8 cellular contexts compared by ENCODE assay signal in the genomic region with DNA sequence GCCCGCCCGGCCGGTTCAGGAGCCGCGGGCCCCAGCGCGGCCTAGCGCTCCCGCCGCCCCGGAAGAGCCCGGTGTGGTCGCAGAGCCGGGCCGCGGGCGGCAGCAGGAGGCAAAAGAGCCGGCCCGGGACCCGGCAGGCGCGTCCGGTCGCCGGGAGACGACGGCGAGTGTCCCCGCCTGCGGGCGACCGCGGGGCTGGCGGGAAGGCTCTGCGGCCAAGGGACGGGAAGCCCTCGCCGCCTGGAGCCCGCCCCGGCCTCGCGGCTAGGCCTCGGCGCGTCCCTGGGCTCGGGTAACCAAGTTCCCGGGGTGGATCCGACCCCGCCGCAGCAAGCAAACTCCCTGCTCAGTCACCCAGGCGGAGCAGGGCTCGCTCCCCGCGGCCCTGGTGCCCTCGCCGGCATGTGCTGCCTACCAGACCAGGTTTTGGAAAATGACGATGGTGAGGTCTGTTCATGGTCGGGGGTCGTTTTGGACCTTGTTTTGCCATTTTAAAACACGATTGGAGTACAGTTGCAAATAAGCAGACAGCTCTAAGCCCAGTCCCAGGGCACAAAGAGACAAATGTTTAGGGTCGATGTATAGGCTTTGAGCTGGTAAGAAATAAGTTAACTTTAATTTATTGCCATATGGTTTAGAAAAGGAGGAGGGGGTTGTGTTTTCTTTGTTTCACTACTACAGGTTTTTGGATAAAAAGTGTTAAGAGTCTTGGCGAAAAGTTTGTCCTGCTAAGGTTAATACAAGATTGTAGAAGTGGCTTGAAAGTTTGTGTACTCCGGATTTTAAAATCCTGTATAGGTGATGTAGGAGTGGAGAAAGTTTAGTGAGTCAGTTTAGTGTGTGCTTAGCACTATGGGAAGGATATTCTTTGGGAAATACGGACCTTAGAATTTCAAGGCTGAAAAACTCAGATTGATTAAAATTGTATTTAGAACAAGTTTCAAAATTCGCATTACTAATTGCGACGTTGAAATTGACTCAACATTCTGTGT. TPM values are rescaled to one million over a fixed set of nuclear protein-coding genes. Genes with fewer than 3 reads are reported as not detected.
DNase-seq lines count a peak whose midpoint lies in the region; ATAC-seq and TF ChIP-seq lines count a peak whose summit lies in the region.

No MANE protein-coding gene starts in this region.

- no peaks in the 10 kb centered on the region for H3K9me3 Mint-ChIP-seq in Calu3 (ENCODE audit: low read depth, unreplicated experiment)
- no peaks in the 10 kb centered on the region for H3K9me3 Mint-ChIP-seq in WTC11

- dilution Hi-C loops in mammary epithelial cell (cut with HindIII; ENCODE audit: low sequenced_read_pairs) = no loop called here

- H3K4me1 ChIP-seq in mammary epithelial cell (ENCODE audit: insufficient read depth, low read length) = peaks cover 4% of the 10 kb centered on the region

- no peaks in the 10 kb centered on the region for H3K9me3 ChIP-seq in mammary epithelial cell (replicated peaks; ENCODE audit: insufficient read depth, low read length)

- H3K4me3 Mint-ChIP-seq in Calu3 (ENCODE audit: low read depth, unreplicated experiment) (peak overlapping the region; percentile 71), WTC11 (peak overlapping the region; percentile 85)

- H2AFZ ChIP-seq in mammary epithelial cell (ENCODE audit: low read depth, low read length) = peak overlapping the region; percentile 14

- H3K4me3 ChIP-seq in mammary epithelial cell (replicated peaks in 1 of 3; ENCODE audit: insufficient read depth in 1 of 3, low read depth in 2 of 3, low read length in 3 of 3) = peak overlapping the region; percentile 65 to 94 (median 81)

- POLR2A ChIA-PET in WTC11 (lab: Charles Lee) = interaction anchor here (1.2 to 6.7 kb wide), 3 partner anchors 13 to 82 kb away, joined by 3 to 90 read pairs (median 13); no protein-coding TSS in a partner anchor

- H3K4me2 ChIP-seq in mammary epithelial cell (ENCODE audit: insufficient read depth, low read depth, low read length) = peak overlapping the region; percentile 75

- CTCF ChIA-PET in Calu3 (lab: Charles Lee) = interaction anchor here (0.9 to 3.2 kb wide), 4 partner anchors 13 to 43 kb away, joined by 3 to 25 read pairs (median 5); no protein-coding TSS in a partner anchor
- CTCF ChIA-PET in WTC11 (lab: Charles Lee) = interaction anchor here (0.7 to 4.9 kb wide), 3 partner anchors 12 to 46 kb away, joined by 5 to 32 read pairs (median 7); no protein-coding TSS in a partner anchor
- CTCF ChIA-PET in mammary epithelial cell (lab: Charles Lee; ENCODE audit: low non-redundant PET) = interaction anchor here (0.7 kb wide), 1 partner anchor 41 kb away, joined by 7 read pairs; no protein-coding TSS in a partner anchor

- peak overlapping the region; percentile 96 for H3K9ac ChIP-seq in mammary epithelial cell (ENCODE audit: insufficient read depth, low read length)

- intact Hi-C loops in Calu3 (cut with micrococcal nuclease; ENCODE audit: unreplicated experiment) (loop anchor here (1.0 to 2.0 kb wide), 2 partner anchors 42 to 45 kb away; no protein-coding TSS in a partner anchor), mammary epithelial cell (cut with micrococcal nuclease) (no loop called here)

- ATAC-seq in GM21423 (IDR thresholded peaks at IDR 0.05; ENCODE audit: unreplicated experiment) (peak; percentile 21), WTC11 (no peak)

- peaks cover 6% of the 10 kb centered on the region for H4K20me1 ChIP-seq in mammary epithelial cell (ENCODE audit: insufficient read depth, low read length)

- in situ Hi-C loops in mammary epithelial cell (cut with MboI; ENCODE audit: low sequenced_read_pairs in 2 of 2) = no loop called here

- TF ChIP-seq CTCF in Calu3 (IDR thresholded peaks at IDR 0.05; ENCODE audit: unreplicated experiment) (no peak), WTC11 (IDR thresholded peaks at IDR 0.05) (no peak), mammary epithelial cell (conservative IDR thresholded peaks at IDR 0.05 in 1 of 2, IDR thresholded peaks at IDR 0.05 in 1 of 2; ENCODE audit: extremely low read depth in 1 of 2, insufficient read depth in 1 of 2, low read depth in 1 of 2, low read length in 2 of 2) (no peak)

- BruUV-seq in Calu3 (replicated peaks; lab: Mats Ljungman, UMichigan) (no TSS peak), mammary epithelial cell (replicated peaks; lab: Mats Ljungman, UMichigan) (no TSS peak)

- H3K27me3 ChIP-seq in mammary epithelial cell (ENCODE audit: insufficient read depth, low read length) = no peaks in the 10 kb centered on the region

- peaks cover 91% of the 10 kb centered on the region for H3K79me2 ChIP-seq in mammary epithelial cell (ENCODE audit: insufficient read depth, low read length)

- DNase-seq in Calu3 = peak; percentile 36
- DNase-seq in HuH-7.5 (ENCODE audit: low spot score) = peak; percentile 65
- DNase-seq in WTC11 (ENCODE audit: low spot score) = peak; percentile 45
- no peak for DNase-seq in mammary epithelial cell
- DNase-seq in kidney tubule cell (ENCODE audit: low spot score) = peak; percentile 42
- DNase-seq in stimulated activated CD4-positive, alpha-beta T cell treated with anti-CD3 and anti-CD28 coated beads, Interleukin-1b, Interleukin-23, amount 100 ng/mL, for 48 hours = peak; percentile 62
- no peak for DNase-seq in OCI-M2 (lab: John Stamatoyannopoulos, UW; ENCODE audit: unreplicated experiment)

- H3K4me1 Mint-ChIP-seq in Calu3 (ENCODE audit: low read depth, unreplicated experiment) (peaks cover 17% of the 10 kb centered on the region), WTC11 (peaks cover 58% of the 10 kb centered on the region)

- H3K36me3 Mint-ChIP-seq in Calu3 (ENCODE audit: insufficient read depth, unreplicated experiment) = peaks cover 58% of the 10 kb centered on the region
- H3K36me3 Mint-ChIP-seq in WTC11 = peaks cover 16% of the 10 kb centered on the region

- H3K27me3 Mint-ChIP-seq in Calu3 (ENCODE audit: unreplicated experiment) (no peaks in the 10 kb centered on the region), WTC11 (ENCODE audit: low read depth) (no peaks in the 10 kb centered on the region)

- H3K36me3 ChIP-seq in mammary epithelial cell (ENCODE audit: insufficient read depth, low read length) = no peaks in the 10 kb centered on the region

- 4% methylated on average over 14 of the region's 67 CpGs for WGBS in mammary epithelial cell (ENCODE audit: low coverage, missing lambda C conversion rate)

- H3K27ac Mint-ChIP-seq in Calu3 (ENCODE audit: unreplicated experiment) (peak overlapping the region; percentile 74), WTC11 (peak overlapping the region; percentile 98)

- H3K27ac ChIP-seq in mammary epithelial cell (ENCODE audit: insufficient read depth, low read depth, low read length) = peak overlapping the region; percentile 93

TF ChIP-seq in WTC11, 78 proteins besides CTCF, POLR2A, EP300 and RAD21 (continues in another document):
- TF ChIP-seq, protein P1, sequence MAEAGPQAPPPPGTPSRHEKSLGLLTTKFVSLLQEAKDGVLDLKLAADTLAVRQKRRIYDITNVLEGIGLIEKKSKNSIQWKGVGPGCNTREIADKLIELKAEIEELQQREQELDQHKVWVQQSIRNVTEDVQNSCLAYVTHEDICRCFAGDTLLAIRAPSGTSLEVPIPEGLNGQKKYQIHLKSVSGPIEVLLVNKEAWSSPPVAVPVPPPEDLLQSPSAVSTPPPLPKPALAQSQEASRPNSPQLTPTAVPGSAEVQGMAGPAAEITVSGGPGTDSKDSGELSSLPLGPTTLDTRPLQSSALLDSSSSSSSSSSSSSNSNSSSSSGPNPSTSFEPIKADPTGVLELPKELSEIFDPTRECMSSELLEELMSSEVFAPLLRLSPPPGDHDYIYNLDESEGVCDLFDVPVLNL (CRISPR knock-in tag; IDR thresholded peaks at IDR 0.05; ENCODE audit: borderline replicate concordance, low read depth) = no peak
- TF ChIP-seq TCF7 (CRISPR knock-in tag; IDR thresholded peaks at IDR 0.05; ENCODE audit: low read depth) (no peak), ATF1 (CRISPR knock-in tag; IDR thresholded peaks at IDR 0.05) (no peak), SMAD3 (CRISPR knock-in tag; IDR thresholded peaks at IDR 0.05; ENCODE audit: borderline replicate concordance) (no peak), ESRRA (CRISPR knock-in tag; IDR thresholded peaks at IDR 0.05; ENCODE audit: borderline replicate concordance) (0 out of 2 replicates have a peak, but pooled peaks have one; percentile 19), ZNF671 (CRISPR knock-in tag; IDR thresholded peaks at IDR 0.05) (no peak)
- TF ChIP-seq, protein P2, sequence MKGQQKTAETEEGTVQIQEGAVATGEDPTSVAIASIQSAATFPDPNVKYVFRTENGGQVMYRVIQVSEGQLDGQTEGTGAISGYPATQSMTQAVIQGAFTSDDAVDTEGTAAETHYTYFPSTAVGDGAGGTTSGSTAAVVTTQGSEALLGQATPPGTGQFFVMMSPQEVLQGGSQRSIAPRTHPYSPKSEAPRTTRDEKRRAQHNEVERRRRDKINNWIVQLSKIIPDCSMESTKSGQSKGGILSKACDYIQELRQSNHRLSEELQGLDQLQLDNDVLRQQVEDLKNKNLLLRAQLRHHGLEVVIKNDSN (CRISPR knock-in tag; IDR thresholded peaks at IDR 0.05) = no peak

RNA-seq across cellular contexts. Expression of a gene that starts 1.1 kb away (rescaled TPM):
- total RNA-seq in Calu3 (2022) = 68.0 and 69.8 TPM in 2 replicates
- 114 to 118 TPM (median 117 TPM) in 3 replicates for total RNA-seq in WTC11 (2021)
- 10 to 100 TPM; 73.2 to 94.7 TPM for total RNA-seq in mammary epithelial cell
- 84.3 TPM for polyA plus RNA-seq in mammary epithelial cell
- polyA minus RNA-seq in mammary epithelial cell = 59.3 TPM

Comparison
In these comparisons a context has a peak if more than half of its experiments do, and no peak if none do; other contexts are left out.
1. DNase-seq: peak in Calu3 (single experiment), HuH-7.5 (single experiment), WTC11 (single experiment), kidney tubule cell (single experiment) and stimulated activated CD4-positive, alpha-beta T cell treated with anti-CD3 and anti-CD28 coated beads, Interleukin-1b, Interleukin-23, amount 100 ng/mL, for 48 hours (single experiment); none in mammary epithelial cell (single experiment) and OCI-M2 (single experiment).